ENCODE assay signal across 17 cellular contexts in the genomic region with DNA sequence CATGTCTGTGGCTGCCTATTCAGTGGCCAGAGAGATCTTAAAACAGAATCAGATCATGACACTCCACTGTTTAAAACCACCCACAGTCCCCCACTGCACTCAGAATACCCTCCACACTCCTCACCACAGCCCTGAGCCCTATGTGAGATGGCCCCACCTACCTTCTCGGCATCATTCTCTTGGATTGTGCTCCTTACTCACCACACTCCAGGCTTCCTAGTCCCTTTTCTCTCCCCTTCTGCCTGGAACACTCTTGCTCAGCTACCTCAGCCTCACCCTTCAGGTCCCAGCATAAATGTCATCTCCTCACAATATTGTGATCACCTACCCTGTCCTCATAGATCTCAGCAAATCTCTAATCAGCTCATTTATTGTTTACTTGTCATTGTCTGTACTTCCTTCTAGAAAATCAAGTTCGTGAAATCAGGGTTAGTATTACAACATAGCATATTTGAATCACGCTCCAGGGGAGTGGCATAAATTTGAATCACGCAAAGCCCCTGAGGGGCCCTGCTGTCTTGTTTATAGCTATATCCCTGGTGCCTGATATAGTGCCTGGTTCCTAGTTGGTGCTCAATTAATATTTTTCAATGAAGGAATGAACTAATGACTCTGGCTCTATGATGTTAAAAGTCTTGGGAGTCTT. TPM values are rescaled to one million over a fixed set of nuclear protein-coding genes. Genes with fewer than 3 reads are reported as not detected.
A peak's percentile ranks its signal among the peaks of the same experiment; 100 is the strongest.
DNase-seq lines count a peak whose midpoint lies in the region; ATAC-seq and TF ChIP-seq lines count a peak whose summit lies in the region.
"Had no signal": no experiment of that assay in that cellular context is flagged by ENCODE, and none has a peak within 500 bp of the region (broad histone marks: within the 10 kb centered on the region; RNA-seq: fewer than 3 reads in every experiment).

No MANE protein-coding gene starts in this region.

- no peak for ATAC-seq in GM23338
- ATAC-seq in HG02973 (IDR thresholded peaks at IDR 0.05; ENCODE audit: unreplicated experiment) = no peak
- ATAC-seq: HCT116 had no signal

- H4K20me1 ChIP-seq in GM23338 (replicated peaks; ENCODE audit: insufficient read depth) (no peaks in the 10 kb centered on the region), osteoblast (ENCODE audit: insufficient read depth, low read length) (no peaks in the 10 kb centered on the region)
- H4K20me1 ChIP-seq: BLaER1 had no signal

- CTCF ChIA-PET in RWPE1 (lab: Yijun Ruan, JAX) = no interaction called here

- no peaks in the 10 kb centered on the region for H3K79me2 ChIP-seq in GM23338 (replicated peaks; ENCODE audit: insufficient read depth)
- H3K79me2 ChIP-seq in osteoblast (ENCODE audit: insufficient read depth, low read length) = no peaks in the 10 kb centered on the region

- H3K4me3 ChIP-seq in GM23338 (no peak overlapping the region), epithelial cell of esophagus (ENCODE audit: low read length) (no peak overlapping the region), osteoblast (ENCODE audit: insufficient read depth, low read length) (no peak overlapping the region)
- H3K4me3 ChIP-seq: A549, BLaER1 had no signal

- H3K27ac ChIP-seq in GM23338 (ENCODE audit: low read depth) (no peak overlapping the region), RWPE1 (no peak overlapping the region), osteoblast (ENCODE audit: low read depth, low read length) (no peak overlapping the region)
- H3K27ac ChIP-seq: A549, BLaER1 had no signal

- TF ChIP-seq CTCF in GM23338 (conservative IDR thresholded peaks at IDR 0.05; ENCODE audit: low read depth in 2 of 2) (no peak), RWPE1 (conservative IDR thresholded peaks at IDR 0.05; ENCODE audit: low read depth) (no peak), epithelial cell of esophagus (IDR thresholded peaks at IDR 0.05; ENCODE audit: insufficient read depth, low read depth, low read length, missing control alignments) (no peak), osteoblast (IDR thresholded peaks at IDR 0.05; ENCODE audit: extremely low read depth, low read depth, low read length) (no peak)

- H3K27ac Mint-ChIP-seq in GM23338 = no peak overlapping the region
- H3K27ac Mint-ChIP-seq: CD8-positive, alpha-beta memory T cell had no signal

- H3F3A ChIP-seq in GM23338 (replicated peaks; ENCODE audit: low read depth) = no peaks in the 10 kb centered on the region

- H3K4me1 Mint-ChIP-seq in GM23338 = no peaks in the 10 kb centered on the region; the same call in 2 of the 3 replicates
- H3K4me1 Mint-ChIP-seq: CD8-positive, alpha-beta memory T cell had no signal

- H3K9me2 ChIP-seq in GM23338 (ENCODE audit: insufficient read depth) = no peaks in the 10 kb centered on the region

- H3K36me3 Mint-ChIP-seq in GM23338 (ENCODE audit: low read depth) = no peaks in the 10 kb centered on the region

- H3K27me3 ChIP-seq in GM23338 (ENCODE audit: insufficient read depth) (no peaks in the 10 kb centered on the region), osteoblast (ENCODE audit: insufficient read depth, low read length) (no peaks in the 10 kb centered on the region)
- H3K27me3 ChIP-seq: BLaER1 had no signal

- 0 out of 2 replicates have a peak overlapping the region, but pooled peaks have one; percentile 28 for H2AFZ ChIP-seq in GM23338
- no peak overlapping the region for H2AFZ ChIP-seq in osteoblast (ENCODE audit: low read length)

- DNase-seq in GM23338 (ENCODE audit: low spot score) = no peak
- DNase-seq in RWPE1 (ENCODE audit: low spot score) = peak; percentile 8
- peak; percentile 74 for DNase-seq in epithelial cell of esophagus (ENCODE audit: low read depth)
- DNase-seq in osteoblast (ENCODE audit: insufficient read length, low spot score, missing footprints) = peak; percentile 31
- DNase-seq in stimulated activated CD4-positive, alpha-beta T cell treated with anti-CD3 and anti-CD28 coated beads, Interleukin-4, amount 100 ng/mL, for 24 hours = no peak
- DNase-seq in stimulated activated CD4-positive, alpha-beta T cell treated with anti-CD3 and anti-CD28 coated beads, Interleukin-4, amount 100 ng/mL, for 1 hour = no peak
- no peak for DNase-seq in NCI-H2196 (lab: John Stamatoyannopoulos, UW; ENCODE audit: unreplicated experiment)
- DNase-seq: AML-193; Caco-2; CD8-positive, alpha-beta memory T cell; DND-41; GF-D8 had no signal

- H3K36me3 ChIP-seq in GM23338 (ENCODE audit: insufficient read depth) (no peaks in the 10 kb centered on the region; the same call in 1 of the 2 replicates), osteoblast (ENCODE audit: insufficient read depth, low read length) (no peaks in the 10 kb centered on the region)
- H3K36me3 ChIP-seq: BLaER1 had no signal

- no peak overlapping the region for H3K4me3 Mint-ChIP-seq in GM23338
- H3K4me3 Mint-ChIP-seq: CD8-positive, alpha-beta memory T cell had no signal

- POLR2A ChIA-PET in RWPE1 (lab: Yijun Ruan, JAX; ENCODE audit: low non-redundant PET) = no interaction called here

- H3K9me3 ChIP-seq in osteoblast (ENCODE audit: low read depth, low read length) = no peaks in the 10 kb centered on the region
- H3K9me3 ChIP-seq: Caco-2 had no signal

- H3K9me3 Mint-ChIP-seq in GM23338 = no peaks in the 10 kb centered on the region; the same call in 2 of the 3 replicates

- no peaks in the 10 kb centered on the region for H3K27me3 Mint-ChIP-seq in GM23338 (ENCODE audit: insufficient read depth, low read depth, poor library complexity)

- H3K4me1 ChIP-seq in GM23338 (ENCODE audit: insufficient read depth) (no peaks in the 10 kb centered on the region), osteoblast (ENCODE audit: insufficient read depth, low read length) (no peaks in the 10 kb centered on the region)
- H3K4me1 ChIP-seq: A549, BLaER1, Caco-2 had no signal

- H3K4me2 ChIP-seq in GM23338 = no peak overlapping the region
- H3K4me2 ChIP-seq in osteoblast (ENCODE audit: insufficient read depth, low read length) = no peak overlapping the region
- H3K4me2 ChIP-seq: A549, BLaER1 had no signal

TF ChIP-seq in GM23338, 12 proteins besides CTCF, POLR2A, EP300 and RAD21:
- TF ChIP-seq, protein P1, sequence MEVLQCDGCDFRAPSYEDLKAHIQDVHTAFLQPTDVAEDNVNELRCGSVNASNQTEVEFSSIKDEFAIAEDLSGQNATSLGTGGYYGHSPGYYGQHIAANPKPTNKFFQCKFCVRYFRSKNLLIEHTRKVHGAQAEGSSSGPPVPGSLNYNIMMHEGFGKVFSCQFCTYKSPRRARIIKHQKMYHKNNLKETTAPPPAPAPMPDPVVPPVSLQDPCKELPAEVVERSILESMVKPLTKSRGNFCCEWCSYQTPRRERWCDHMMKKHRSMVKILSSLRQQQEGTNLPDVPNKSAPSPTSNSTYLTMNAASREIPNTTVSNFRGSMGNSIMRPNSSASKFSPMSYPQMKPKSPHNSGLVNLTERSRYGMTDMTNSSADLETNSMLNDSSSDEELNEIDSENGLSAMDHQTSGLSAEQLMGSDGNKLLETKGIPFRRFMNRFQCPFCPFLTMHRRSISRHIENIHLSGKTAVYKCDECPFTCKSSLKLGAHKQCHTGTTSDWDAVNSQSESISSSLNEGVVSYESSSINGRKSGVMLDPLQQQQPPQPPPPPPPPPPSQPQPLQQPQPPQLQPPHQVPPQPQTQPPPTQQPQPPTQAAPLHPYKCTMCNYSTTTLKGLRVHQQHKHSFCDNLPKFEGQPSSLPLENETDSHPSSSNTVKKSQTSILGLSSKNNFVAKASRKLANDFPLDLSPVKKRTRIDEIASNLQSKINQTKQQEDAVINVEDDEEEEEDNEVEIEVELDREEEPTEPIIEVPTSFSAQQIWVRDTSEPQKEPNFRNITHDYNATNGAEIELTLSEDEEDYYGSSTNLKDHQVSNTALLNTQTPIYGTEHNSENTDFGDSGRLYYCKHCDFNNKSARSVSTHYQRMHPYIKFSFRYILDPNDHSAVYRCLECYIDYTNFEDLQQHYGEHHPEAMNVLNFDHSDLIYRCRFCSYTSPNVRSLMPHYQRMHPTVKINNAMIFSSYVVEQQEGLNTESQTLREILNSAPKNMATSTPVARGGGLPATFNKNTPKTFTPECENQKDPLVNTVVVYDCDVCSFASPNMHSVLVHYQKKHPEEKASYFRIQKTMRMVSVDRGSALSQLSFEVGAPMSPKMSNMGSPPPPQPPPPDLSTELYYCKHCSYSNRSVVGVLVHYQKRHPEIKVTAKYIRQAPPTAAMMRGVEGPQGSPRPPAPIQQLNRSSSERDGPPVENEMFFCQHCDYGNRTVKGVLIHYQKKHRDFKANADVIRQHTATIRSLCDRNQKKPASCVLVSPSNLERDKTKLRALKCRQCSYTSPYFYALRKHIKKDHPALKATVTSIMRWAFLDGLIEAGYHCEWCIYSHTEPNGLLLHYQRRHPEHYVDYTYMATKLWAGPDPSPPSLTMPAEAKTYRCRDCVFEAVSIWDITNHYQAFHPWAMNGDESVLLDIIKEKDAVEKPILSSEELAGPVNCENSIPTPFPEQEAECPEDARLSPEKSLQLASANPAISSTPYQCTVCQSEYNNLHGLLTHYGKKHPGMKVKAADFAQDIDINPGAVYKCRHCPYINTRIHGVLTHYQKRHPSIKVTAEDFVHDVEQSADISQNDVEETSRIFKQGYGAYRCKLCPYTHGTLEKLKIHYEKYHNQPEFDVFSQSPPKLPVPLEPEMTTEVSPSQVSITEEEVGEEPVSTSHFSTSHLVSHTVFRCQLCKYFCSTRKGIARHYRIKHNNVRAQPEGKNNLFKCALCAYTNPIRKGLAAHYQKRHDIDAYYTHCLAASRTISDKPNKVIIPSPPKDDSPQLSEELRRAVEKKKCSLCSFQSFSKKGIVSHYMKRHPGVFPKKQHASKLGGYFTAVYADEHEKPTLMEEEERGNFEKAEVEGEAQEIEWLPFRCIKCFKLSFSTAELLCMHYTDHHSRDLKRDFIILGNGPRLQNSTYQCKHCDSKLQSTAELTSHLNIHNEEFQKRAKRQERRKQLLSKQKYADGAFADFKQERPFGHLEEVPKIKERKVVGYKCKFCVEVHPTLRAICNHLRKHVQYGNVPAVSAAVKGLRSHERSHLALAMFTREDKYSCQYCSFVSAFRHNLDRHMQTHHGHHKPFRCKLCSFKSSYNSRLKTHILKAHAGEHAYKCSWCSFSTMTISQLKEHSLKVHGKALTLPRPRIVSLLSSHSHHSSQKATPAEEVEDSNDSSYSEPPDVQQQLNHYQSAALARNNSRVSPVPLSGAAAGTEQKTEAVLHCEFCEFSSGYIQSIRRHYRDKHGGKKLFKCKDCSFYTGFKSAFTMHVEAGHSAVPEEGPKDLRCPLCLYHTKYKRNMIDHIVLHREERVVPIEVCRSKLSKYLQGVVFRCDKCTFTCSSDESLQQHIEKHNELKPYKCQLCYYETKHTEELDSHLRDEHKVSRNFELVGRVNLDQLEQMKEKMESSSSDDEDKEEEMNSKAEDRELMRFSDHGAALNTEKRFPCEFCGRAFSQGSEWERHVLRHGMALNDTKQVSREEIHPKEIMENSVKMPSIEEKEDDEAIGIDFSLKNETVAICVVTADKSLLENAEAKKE (CRISPR knock-in tag; IDR thresholded peaks at IDR 0.05) = no peak
- TF ChIP-seq EZH2phosphoT487 (IDR thresholded peaks at IDR 0.05; ENCODE audit: unreplicated experiment) (no peak), JUNB (IDR thresholded peaks at IDR 0.05; ENCODE audit: unreplicated experiment) (no peak)

RNA-seq across cellular contexts. Expression of gene SLC35F4, which starts 42.8 kb away (rescaled TPM):
- not detected in 2 replicates for total RNA-seq in GM23338 (2014; rRNA removed; shearing (Covaris generic))
- 0.10 and 0.23 TPM in 2 replicates for polyA plus RNA-seq in GM23338 (2016; fragmentation: Nextera tagmentation; extraction: Ambion mirVana)
- not detected in 2 replicates for total RNA-seq in osteoblast
- total RNA-seq: Caco-2; CD8-positive, alpha-beta memory T cell; H4 had no signal
- polyA plus RNA-seq: A549; CD8-positive, alpha-beta memory T cell had no signal

Comparison
In these comparisons a context has a peak if more than half of its experiments do, and no peak if none do; other contexts are left out.
1. DNase-seq: peak in RWPE1 (single experiment), epithelial cell of esophagus (single experiment) and osteoblast (single experiment); none in GM23338 (single experiment), stimulated activated CD4-positive, alpha-beta T cell treated with anti-CD3 and anti-CD28 coated beads, Interleukin-4, amount 100 ng/mL, for 24 hours (single experiment), stimulated activated CD4-positive, alpha-beta T cell treated with anti-CD3 and anti-CD28 coated beads, Interleukin-4, amount 100 ng/mL, for 1 hour (single experiment) and NCI-H2196 (single experiment).